10 cellular contexts compared by ENCODE assay signal in genomic region chr1:168636642-168637111, GRCh38.
DNase-seq lines count a peak whose midpoint lies in the region; ATAC-seq and TF ChIP-seq lines count a peak whose summit lies in the region.
"Had no signal": no experiment of that assay in that cellular context is flagged by ENCODE, and none has a peak within 500 bp of the region (broad histone marks: within the 10 kb centered on the region; RNA-seq: fewer than 3 reads in every experiment).

No MANE protein-coding gene starts in this region.

- no peak for TF ChIP-seq POLR2A in heart left ventricle (IDR thresholded peaks at IDR 0.05)

- H3K4me3 ChIP-seq in heart left ventricle = no peak overlapping the region

- peak overlapping the region; percentile 7 for H3K27ac ChIP-seq in angular gyrus (ENCODE audit: low read depth, low read length)
- peak overlapping the region in 11 of 12 donors; percentile 27 to 82 (median 54) for H3K27ac ChIP-seq in heart left ventricle

- WGBS in heart left ventricle, 4 donors = 7 to 16% (median 12%) methylated on average over 1 of the region's 1 CpG

- no peak for TF ChIP-seq CTCF in heart left ventricle (IDR thresholded peaks at IDR 0.05)

- intact Hi-C loops in heart left ventricle (cut with DNase I) = loop anchor here in 7 of 10 donors (1.0 to 10.0 kb wide), 14 partner anchors 78 to 708 kb away; partner anchors contain the start of genes ATP1B1 (in 1 of the 7) and DPT (in 1 of the 7)

- ATAC-seq in heart left ventricle (peak; percentile 97 to 98 (median 97)), HG03432 (IDR thresholded peaks at IDR 0.05; ENCODE audit: unreplicated experiment) (no peak)

- H3K4me1 ChIP-seq in heart left ventricle = peaks cover 0 to 15% (median 3%) of the 10 kb centered on the region in 12 donors

- H3K36me3 ChIP-seq in heart left ventricle = no peaks in the 10 kb centered on the region

- DNase-seq in GM03348 (ENCODE audit: low spot score) (peak; percentile 65), heart left ventricle (peak in 3 of 5 donors; percentile 35 to 58 (median 39)), renal cortical epithelial cell (ENCODE audit: low read depth) (peak; percentile 94), inferior parietal cortex (ENCODE audit: extremely low spot score) (no peak), SIG-M5 treated with dmso at 0.1 percent for 504 hours (lab: John Stamatoyannopoulos, UW; ENCODE audit: unreplicated experiment) (no peak)
- DNase-seq in activated CD8-positive, alpha-beta memory T cell treated with anti-CD3 and anti-CD28 coated beads, Interleukin-2, amount 50 U/mL, for 4 hours = no peak
- DNase-seq: DND-41; stimulated activated CD4-positive, alpha-beta T cell treated with anti-CD3 and anti-CD28 coated beads, Interleukin-12 subunit alpha, Interleukin-12 subunit beta, amount 100 ng/mL, for 4 hours had no signal

- no peaks in the 10 kb centered on the region for H3K9me3 ChIP-seq in heart left ventricle

- no peaks in the 10 kb centered on the region for H3K27me3 ChIP-seq in heart left ventricle

Comparison
In these comparisons a context has a peak if more than half of its experiments do, and no peak if none do; other contexts are left out.
1. DNase-seq: peak in GM03348 (single experiment), heart left ventricle (3 of 5) and renal cortical epithelial cell (single experiment); none in activated CD8-positive, alpha-beta memory T cell treated with anti-CD3 and anti-CD28 coated beads, Interleukin-2, amount 50 U/mL, for 4 hours (single experiment), inferior parietal cortex (single experiment) and SIG-M5 treated with dmso at 0.1 percent for 504 hours (single experiment).